ENCODE assay signal across 9 cellular contexts in the genomic region with DNA sequence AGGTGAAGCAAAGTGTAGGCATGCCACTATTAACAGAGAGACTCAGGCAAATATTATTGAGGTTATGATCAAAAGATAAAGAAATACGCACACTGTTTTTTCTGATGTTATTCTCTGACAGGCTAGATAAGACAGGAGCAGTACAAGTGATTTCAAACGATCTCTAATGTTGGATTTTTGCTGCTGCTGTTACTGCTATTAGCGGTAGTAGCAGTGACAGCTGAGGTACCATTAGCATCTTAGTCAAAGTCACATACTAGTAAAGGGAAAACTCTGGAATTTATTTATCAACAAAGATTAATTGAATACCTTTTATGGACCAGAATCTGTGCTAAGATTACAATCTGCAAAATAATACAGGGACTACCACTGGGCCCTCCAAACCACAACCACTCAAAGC.
"Had no signal": no experiment of that assay in that cellular context is flagged by ENCODE, and none has a peak within 500 bp of the region (broad histone marks: within the 10 kb centered on the region; RNA-seq: fewer than 3 reads in every experiment).

No MANE protein-coding gene starts in this region.

- H3K4me3 ChIP-seq: GM23248, GM23338, HAP-1 had no signal

- H2AFZ ChIP-seq: GM23248, GM23338 had no signal

- H3K27ac ChIP-seq: GM23248 had no signal

- H3K36me3 ChIP-seq: HAP-1 had no signal

- H3K4me2 ChIP-seq: GM23338 had no signal

- ATAC-seq: GM23338, HCT116 had no signal

- H3K9me3 ChIP-seq: HAP-1 had no signal

- H3K9ac ChIP-seq: GM23248 had no signal

- DNase-seq: GM23248, GOT3, H7, H9, HCEC 1CT, HFFc6 had no signal
